ENCODE assay signal across 7 cellular contexts in the genomic region with DNA sequence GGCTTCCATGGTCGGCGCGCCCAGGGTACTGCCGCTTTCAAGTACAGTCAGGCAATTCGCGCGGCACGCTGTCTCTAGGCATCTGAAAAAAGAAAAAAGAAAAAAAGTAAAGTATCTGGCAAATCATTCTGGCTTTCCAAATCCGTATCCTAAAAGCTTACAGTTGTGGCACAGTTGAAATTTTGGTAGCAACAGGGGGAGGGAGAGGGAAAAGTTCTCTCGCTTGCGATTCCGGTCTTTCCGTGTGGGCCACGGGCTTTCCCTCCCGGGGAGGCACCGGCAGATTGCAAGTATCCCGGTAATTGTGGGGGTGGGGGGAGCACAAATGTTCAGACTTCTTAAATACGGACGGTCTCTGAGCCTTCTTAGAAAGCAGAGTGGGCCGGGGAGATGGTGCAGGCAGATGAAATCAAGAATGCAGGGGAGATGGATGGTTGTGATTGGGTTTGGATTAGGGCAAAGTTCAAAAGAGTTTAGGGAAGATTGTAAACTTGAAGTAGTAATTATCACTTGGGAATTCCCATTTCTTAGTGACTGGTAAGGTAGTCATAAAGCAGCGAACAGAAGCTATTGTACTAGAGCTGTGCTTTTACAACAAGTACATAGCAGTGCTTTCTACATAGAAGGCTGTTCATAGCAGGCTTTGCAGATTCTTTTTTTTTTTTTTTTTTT. TPM values are rescaled to one million over a fixed set of nuclear protein-coding genes. Genes with fewer than 3 reads are reported as not detected.
DNase-seq lines count a peak whose midpoint lies in the region; ATAC-seq and TF ChIP-seq lines count a peak whose summit lies in the region.

No MANE protein-coding gene starts in this region.

- in situ Hi-C loops in HAP-1 (cut with MboI; ENCODE audit: low sequenced_read_pairs), result loop anchor here (5.0 kb wide), 1 partner anchor 169 kb away; no protein-coding TSS in a partner anchor

- DNase-seq in HAP-1 (ENCODE audit: low spot score in 2 of 2) (peak; percentile 58 to 64), foreskin keratinocyte (peak; percentile 61 to 74), MV-4-11 (lab: John Stamatoyannopoulos, UW) (no peak)
- peak; percentile 26 to 39 for DNase-seq in activated CD4-positive, alpha-beta T cell treated with anti-CD3 and anti-CD28 coated beads, Interleukin-2, amount 50 U/mL, for 48 hours

- H3K4me1 ChIP-seq in HAP-1 (peaks cover 35% of the 10 kb centered on the region), foreskin keratinocyte (peaks cover 5% of the 10 kb centered on the region), skeletal muscle tissue (ENCODE audit: control insufficient read depth in 3 of 3, insufficient read depth in 3 of 3, low read length in 3 of 3) (peaks cover 25 to 38% (median 31%) of the 10 kb centered on the region in 3 donors)

- H3K9ac ChIP-seq in skeletal muscle tissue (ENCODE audit: low read depth in 1 of 3, low read length in 3 of 3), result peak overlapping the region; percentile 69 to 75 (median 75)

- H3K9me3 ChIP-seq in HAP-1 (no peaks in the 10 kb centered on the region), skeletal muscle tissue (ENCODE audit: control insufficient read depth in 3 of 3, low read length in 3 of 3) (no peaks in the 10 kb centered on the region)

- peaks cover 51% of the 10 kb centered on the region for H3K36me3 ChIP-seq in HAP-1 (replicated peaks)
- no peaks in the 10 kb centered on the region for H3K36me3 ChIP-seq in skeletal muscle tissue (ENCODE audit: control insufficient read depth in 3 of 3, insufficient read depth in 3 of 3, low read length in 3 of 3)

- no peak for TF ChIP-seq CTCF in foreskin keratinocyte (conservative IDR thresholded peaks at IDR 0.05)

- ATAC-seq in foreskin keratinocyte (peak; percentile 41), HG03520 (IDR thresholded peaks at IDR 0.05; ENCODE audit: unreplicated experiment) (no peak), HG03108 (IDR thresholded peaks at IDR 0.05; ENCODE audit: unreplicated experiment) (no peak)

- H3K4me3 ChIP-seq in HAP-1 (peak overlapping the region; percentile 89), skeletal muscle tissue (ENCODE audit: low read length in 3 of 3) (peak overlapping the region; percentile 83 to 86 (median 84))

- H3K27me3 ChIP-seq in HAP-1 (ENCODE audit: low read depth) (no peaks in the 10 kb centered on the region), foreskin keratinocyte (no peaks in the 10 kb centered on the region), skeletal muscle tissue (ENCODE audit: control insufficient read depth in 3 of 3, insufficient read depth in 3 of 3, low read length in 3 of 3) (peaks cover 19 to 20% (median 20%) of the 10 kb centered on the region in 3 donors)

- H3K27ac ChIP-seq in foreskin keratinocyte (peak overlapping the region; percentile 81), skeletal muscle tissue (ENCODE audit: low read depth, low read length) (peak overlapping the region; percentile 56)

RNA-seq across cellular contexts. Expression of gene SOCS2, which starts 1.2 kb away (rescaled TPM):
- total RNA-seq in foreskin keratinocyte (18.1 and 24.8 TPM in 2 replicates), skeletal muscle tissue (13.6 TPM)
- polyA plus RNA-seq in foreskin keratinocyte, result 15.1 and 15.2 TPM in 2 replicates
